ENCODE assay signal across 9 cellular contexts in the genomic region with DNA sequence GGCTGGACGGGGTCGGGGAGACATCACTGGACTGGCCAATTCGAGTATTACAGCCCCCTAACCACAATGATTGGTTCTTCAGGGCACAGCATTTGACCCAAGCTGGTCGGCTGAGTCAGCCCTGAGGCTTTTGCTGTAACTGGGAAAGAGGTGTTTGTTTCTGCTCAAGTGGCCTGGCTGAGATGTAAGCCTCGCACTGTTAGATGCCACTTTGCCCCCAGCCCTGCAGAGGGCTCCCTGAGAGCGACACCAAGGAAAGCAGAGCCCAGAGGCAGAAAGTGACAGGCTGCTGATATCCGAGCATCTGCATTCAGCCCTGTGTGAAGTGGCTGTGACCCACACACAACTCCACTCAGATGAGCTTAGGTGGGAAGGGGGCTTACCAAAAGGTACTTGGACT. TPM values are rescaled to one million over a fixed set of nuclear protein-coding genes. Genes with fewer than 3 reads are reported as not detected.
DNase-seq lines count a peak whose midpoint lies in the region; ATAC-seq, FAIRE-seq and TF ChIP-seq lines count a peak whose summit lies in the region.
"Had no signal": no experiment of that assay in that cellular context is flagged by ENCODE, and none has a peak within 500 bp of the region (broad histone marks: within the 10 kb centered on the region; RNA-seq: fewer than 3 reads in every experiment).

No MANE protein-coding gene starts in this region.

- peaks cover 5 to 30% of the 10 kb centered on the region in 2 donors for H3K27me3 Mint-ChIP-seq in effector memory CD8-positive, alpha-beta T cell
- H3K27me3 Mint-ChIP-seq in naive thymus-derived CD4-positive, alpha-beta T cell: no peaks in the 10 kb centered on the region

- peak; percentile 56 for ATAC-seq in effector memory CD8-positive, alpha-beta T cell (replicated peaks)
- peak; percentile 65 for ATAC-seq in naive thymus-derived CD4-positive, alpha-beta T cell
- ATAC-seq in GM21526 (IDR thresholded peaks at IDR 0.05; ENCODE audit: low FRiP score, unreplicated experiment) (no peak), HG03520 (IDR thresholded peaks at IDR 0.05; ENCODE audit: unreplicated experiment) (no peak)

- no peak for TF ChIP-seq POLR2A in H54 (IDR thresholded peaks at IDR 0.05; ENCODE audit: low read depth, low read length)

- no peaks in the 10 kb centered on the region for H3K9me3 ChIP-seq in naive thymus-derived CD4-positive, alpha-beta T cell (ENCODE audit: control insufficient read depth in 2 of 3, low read length in 3 of 3)

- CTCF ChIA-PET in naive thymus-derived CD4-positive, alpha-beta T cell (lab: Charles Lee): interaction anchor here (0.7 kb wide), 1 partner anchor 54 kb away, joined by 7 read pairs; the partner anchor contains the start of gene SPAG4

- no peaks in the 10 kb centered on the region for H3K9me3 Mint-ChIP-seq in effector memory CD8-positive, alpha-beta T cell
- no peaks in the 10 kb centered on the region for H3K9me3 Mint-ChIP-seq in naive thymus-derived CD4-positive, alpha-beta T cell

- intact Hi-C loops in naive thymus-derived CD4-positive, alpha-beta T cell (cut with micrococcal nuclease): loop anchor here in 1 of 2 donors (1.0 kb wide), 1 partner anchor 323 kb away; no protein-coding TSS in a partner anchor

- H3K27ac ChIP-seq in naive thymus-derived CD4-positive, alpha-beta T cell (ENCODE audit: low read depth, low read length): no peak overlapping the region

- POLR2A ChIA-PET in naive thymus-derived CD4-positive, alpha-beta T cell (lab: Charles Lee): no interaction called here

- FAIRE-seq in H54 (lab: Jason Lieb, UNC): no peak

- peaks cover 0 to 3% of the 10 kb centered on the region in 2 donors for H3K4me1 Mint-ChIP-seq in effector memory CD8-positive, alpha-beta T cell (ENCODE audit: low read depth in 2 of 2)
- H3K4me1 Mint-ChIP-seq in naive thymus-derived CD4-positive, alpha-beta T cell: no peaks in the 10 kb centered on the region

- no peaks in the 10 kb centered on the region for H3K27me3 ChIP-seq in naive thymus-derived CD4-positive, alpha-beta T cell (ENCODE audit: control insufficient read depth in 2 of 2, insufficient read depth in 2 of 2, low read length in 2 of 2)

- no peak overlapping the region for H3K4me3 ChIP-seq in naive thymus-derived CD4-positive, alpha-beta T cell (ENCODE audit: low read length)

- no peak overlapping the region for H3K27ac Mint-ChIP-seq in effector memory CD8-positive, alpha-beta T cell
- H3K27ac Mint-ChIP-seq in naive thymus-derived CD4-positive, alpha-beta T cell: peak overlapping the region in 1 of 9 donors; percentile 9

- DNase-seq in COLO668 (lab: John Stamatoyannopoulos, UW; ENCODE audit: unreplicated experiment): peak; percentile 57
- peak; percentile 69 for DNase-seq in H54 (ENCODE audit: insufficient read length, low spot score)
- peak; percentile 60 for DNase-seq in NCI-H69 (lab: John Stamatoyannopoulos, UW)
- DNase-seq in effector memory CD8-positive, alpha-beta T cell: peak in 1 of 3 experiments; percentile 8
- DNase-seq in naive thymus-derived CD4-positive, alpha-beta T cell: peak in 5 of 9 donors; percentile 14 to 23 (median 16)
- DNase-seq in activated CD8-positive, alpha-beta memory T cell treated with anti-CD3 and anti-CD28 coated beads, Interleukin-2, amount 50 U/mL, for 48 hours: no peak

- no peaks in the 10 kb centered on the region for H3K4me1 ChIP-seq in naive thymus-derived CD4-positive, alpha-beta T cell (ENCODE audit: control insufficient read depth in 2 of 2, insufficient read depth in 2 of 2, low read length in 2 of 2)

- H3K4me3 Mint-ChIP-seq in effector memory CD8-positive, alpha-beta T cell: no peak overlapping the region
- no peak overlapping the region for H3K4me3 Mint-ChIP-seq in naive thymus-derived CD4-positive, alpha-beta T cell

- no peaks in the 10 kb centered on the region for H3K36me3 Mint-ChIP-seq in effector memory CD8-positive, alpha-beta T cell (ENCODE audit: insufficient read depth)
- peaks cover 0 to 16% (median 0%) of the 10 kb centered on the region in 5 donors for H3K36me3 Mint-ChIP-seq in naive thymus-derived CD4-positive, alpha-beta T cell

- peaks cover 0 to 28% (median 0%) of the 10 kb centered on the region in 3 experiments for H3K36me3 ChIP-seq in naive thymus-derived CD4-positive, alpha-beta T cell (ENCODE audit: control insufficient read depth in 2 of 3, insufficient read depth in 3 of 3, low read length in 3 of 3)

RNA-seq across cellular contexts. Expression of gene ERGIC3, which starts 19.4 kb away (rescaled TPM):
- 100 to 1,000 TPM; 139 to 158 (median 148) TPM for total RNA-seq in naive thymus-derived CD4-positive, alpha-beta T cell
- 100 to 1,000 TPM; 135 to 148 TPM for polyA plus RNA-seq in naive thymus-derived CD4-positive, alpha-beta T cell

RNA-seq across cellular contexts. Expression of gene C20orf173, which starts 31.8 kb away (rescaled TPM):
- not detected for total RNA-seq in naive thymus-derived CD4-positive, alpha-beta T cell
- polyA plus RNA-seq in naive thymus-derived CD4-positive, alpha-beta T cell: not detected
- total RNA-seq: temporal lobe had no signal

RNA-seq across cellular contexts. Expression of gene SPAG4, which starts 54.4 kb away (rescaled TPM):
- 10 to 100 TPM in 2 of 5 experiments, 1 to 10 TPM in 2, under 1 TPM in 1; 0.35 to 25.0 (median 2.7) TPM for total RNA-seq in naive thymus-derived CD4-positive, alpha-beta T cell
- not detected for polyA plus RNA-seq in naive thymus-derived CD4-positive, alpha-beta T cell

Comparison
In these comparisons a context has a peak if more than half of its experiments do, and no peak if none do; other contexts are left out.
1. ATAC-seq: peak in effector memory CD8-positive, alpha-beta T cell (single experiment) and naive thymus-derived CD4-positive, alpha-beta T cell (single experiment); none in GM21526 (single experiment) and HG03520 (single experiment).